In genomic region chr7:17236603-17237002, GRCh38 we compare ENCODE assay signal across 20 cellular contexts.
A peak's percentile ranks its signal among the peaks of the same experiment; 100 is the strongest.
DNase-seq lines count a peak whose midpoint lies in the region; ATAC-seq, FAIRE-seq and TF ChIP-seq lines count a peak whose summit lies in the region.
"Had no signal": no experiment of that assay in that cellular context is flagged by ENCODE, and none has a peak within 500 bp of the region (broad histone marks: within the 10 kb centered on the region; RNA-seq: fewer than 3 reads in every experiment).

No MANE protein-coding gene starts in this region.

- no peaks in the 10 kb centered on the region for H3K27me3 ChIP-seq in CD4-positive, alpha-beta T cell (ENCODE audit: control insufficient read depth, insufficient read depth, low read length)
- H3K27me3 ChIP-seq in brain microvascular endothelial cell (replicated peaks) (no peaks in the 10 kb centered on the region), prostate gland (replicated peaks; ENCODE audit: insufficient read depth) (no peaks in the 10 kb centered on the region)
- H3K27me3 ChIP-seq: neutrophil, right lobe of liver, SJCRH30, testis had no signal

- CTCF ChIA-PET in CD4-positive, alpha-beta T cell (lab: Charles Lee) = no interaction called here

- TF ChIP-seq POLR2A in prostate gland (IDR thresholded peaks at IDR 0.05) = no peak

- TF ChIP-seq CTCF in CD4-positive, alpha-beta T cell (IDR thresholded peaks at IDR 0.05) = no peak
- TF ChIP-seq CTCF in brain microvascular endothelial cell (IDR thresholded peaks at IDR 0.05; ENCODE audit: low read depth, low read length, missing control alignments) (no peak), prostate gland (IDR thresholded peaks at IDR 0.05) (no peak)

- POLR2A ChIA-PET in CD4-positive, alpha-beta T cell (lab: Charles Lee) = no interaction called here

- in situ Hi-C loops in brain microvascular endothelial cell (cut with HindIII; ENCODE audit: low pct_ligation_motif_present, low sequenced_read_pairs) = no loop called here

- H3K36me3 Mint-ChIP-seq in CD4-positive, alpha-beta T cell (ENCODE audit: low read depth) = no peaks in the 10 kb centered on the region

- peaks cover 46% of the 10 kb centered on the region for H3K4me1 Mint-ChIP-seq in CD4-positive, alpha-beta T cell (ENCODE audit: low read depth)

- intact Hi-C loops in CD4-positive, alpha-beta T cell (cut with DNase I, micrococcal nuclease) = loop anchor here (5.0 to 10.0 kb wide), 2 partner anchors 52 to 56 kb away; no protein-coding TSS in a partner anchor
- intact Hi-C loops in prostate gland (cut with DNase I) = no loop called here

- H3K36me3 ChIP-seq in brain microvascular endothelial cell (replicated peaks) = no peaks in the 10 kb centered on the region
- H3K36me3 ChIP-seq in prostate gland = no peaks in the 10 kb centered on the region
- H3K36me3 ChIP-seq: neutrophil, right lobe of liver, SJCRH30 had no signal

- ATAC-seq in CD4-positive, alpha-beta T cell (ENCODE audit: poor library complexity) = no peak
- ATAC-seq in GM18511 (IDR thresholded peaks at IDR 0.05; ENCODE audit: unreplicated experiment) = no peak
- no peak for ATAC-seq in GM21390 (IDR thresholded peaks at IDR 0.05; ENCODE audit: unreplicated experiment)
- ATAC-seq: HCT116, right lobe of liver had no signal

- no peaks in the 10 kb centered on the region for H3K27me3 Mint-ChIP-seq in CD4-positive, alpha-beta T cell

- H3K4me1 ChIP-seq in prostate gland (replicated peaks) = no peaks in the 10 kb centered on the region
- H3K4me1 ChIP-seq: testis had no signal

- H3K4me3 ChIP-seq in brain microvascular endothelial cell (ENCODE audit: low read depth, low read length) (no peak overlapping the region), prostate gland (no peak overlapping the region)
- H3K4me3 ChIP-seq: right lobe of liver, SJCRH30, testis had no signal

- no peak overlapping the region for H3K27ac ChIP-seq in CD4-positive, alpha-beta T cell (ENCODE audit: low read depth, low read length)
- H3K27ac ChIP-seq in brain microvascular endothelial cell (no peak overlapping the region), prostate gland (no peak overlapping the region)
- H3K27ac ChIP-seq: neutrophil, right lobe of liver, SJCRH30, testis had no signal

- H3K27ac Mint-ChIP-seq in CD4-positive, alpha-beta T cell = peak overlapping the region; percentile 96

- 95% methylated on average over 1 of the region's 1 CpG for WGBS in prostate gland

- H3K9me3 Mint-ChIP-seq in CD4-positive, alpha-beta T cell = peaks cover 3% of the 10 kb centered on the region

- DNase-seq in CD4-positive, alpha-beta T cell = no peak
- DNase-seq in LHCN-M2 (ENCODE audit: low read depth) (peak; percentile 81), brain microvascular endothelial cell (peak; percentile 42), iris pigment epithelial cell (ENCODE audit: low read depth) (peak; percentile 12), RCC 7860 (ENCODE audit: low spot score) (no peak), prostate gland (ENCODE audit: low spot score) (no peak)
- DNase-seq: activated CD4-positive, alpha-beta T cell treated with anti-CD3 and anti-CD28 coated beads for 48 hours; glutamatergic neuron; midbrain; NCI-H187; NCI-H446; right lobe of liver; SJCRH30; stimulated activated CD4-positive, alpha-beta T cell treated with anti-CD3 and anti-CD28 coated beads, Interleukin-1b, Interleukin-23, amount 100 ng/mL, for 48 hours; testis had no signal

- H3K4me3 Mint-ChIP-seq in CD4-positive, alpha-beta T cell = no peak overlapping the region

- FAIRE-seq in RCC 7860 (lab: Jason Lieb, UNC) = no peak
- FAIRE-seq: islet of Langerhans had no signal

- H3K9me3 ChIP-seq in CD4-positive, alpha-beta T cell (ENCODE audit: control insufficient read depth, low read length) = no peaks in the 10 kb centered on the region
- H3K9me3 ChIP-seq in prostate gland = no peaks in the 10 kb centered on the region
- H3K9me3 ChIP-seq: neutrophil, right lobe of liver, SJCRH30, testis had no signal

Comparison
In these comparisons a context has a peak if more than half of its experiments do, and no peak if none do; other contexts are left out.
1. DNase-seq: peak in LHCN-M2 (single experiment), brain microvascular endothelial cell (single experiment) and iris pigment epithelial cell (single experiment); none in CD4-positive, alpha-beta T cell (0 of 10), RCC 7860 (single experiment) and prostate gland (single experiment).